Comparison of ENCODE assay signal across 1 cellular context in genomic region chr4:73967891-73968290, GRCh38.
TF ChIP-seq lines count a peak whose summit lies in the region.

No MANE protein-coding gene starts in this region.

TF ChIP-seq in H1, 55 proteins besides CTCF, POLR2A, EP300 and RAD21:
- TF ChIP-seq EGR1 (IDR thresholded peaks at IDR 0.05; ENCODE audit: borderline replicate concordance, low read depth, low read length) (no peak), CBX8 (IDR thresholded peaks at IDR 0.05; ENCODE audit: borderline replicate concordance, low read depth, low read length) (no peak)
